22 cellular contexts compared by ENCODE assay signal in the genomic region with DNA sequence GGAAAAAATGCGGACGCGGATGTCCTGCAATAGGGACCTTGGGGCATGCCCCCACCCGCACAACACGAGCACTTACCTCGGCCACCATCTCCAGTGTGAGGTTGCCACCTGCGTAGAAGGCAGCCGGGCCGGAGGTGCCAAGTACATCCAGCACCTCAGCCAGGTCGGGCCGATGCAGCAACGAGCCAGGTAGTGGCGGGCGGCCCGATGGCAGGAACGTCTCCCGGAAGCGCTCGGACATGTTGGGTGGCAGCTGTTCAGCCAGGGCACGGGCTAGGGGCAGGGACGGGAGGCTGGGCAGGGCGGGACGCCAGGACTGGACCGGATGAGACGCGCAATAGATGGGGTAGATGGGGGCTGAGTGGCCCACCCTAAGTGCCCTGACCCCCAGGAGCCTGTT.
"Had no signal": no experiment of that assay in that cellular context is flagged by ENCODE, and none has a peak within 500 bp of the region (broad histone marks: within the 10 kb centered on the region; RNA-seq: fewer than 3 reads in every experiment).

No MANE protein-coding gene starts in this region.

- ATAC-seq: left lobe of liver; naive thymus-derived CD4-positive, alpha-beta T cell; stimulated activated naive B cell treated with anti-CD40 and anti-IgM and Interleukin-4, amounts not matched to agents 10 μg/mL and 1 μg/mL and 100 μg/mL, for 72 hours; upper lobe of right lung had no signal

- H3K27ac ChIP-seq: colonic mucosa, esophagus muscularis mucosa, neural progenitor cell, parathyroid adenoma, sigmoid colon, thoracic aorta, tibial nerve, upper lobe of right lung, vagina had no signal

- H3K4me2 ChIP-seq: neural progenitor cell had no signal

- H3K9me3 ChIP-seq: colonic mucosa, esophagus muscularis mucosa, sigmoid colon, thoracic aorta, tibial nerve, upper lobe of right lung, vagina had no signal

- H3K4me3 ChIP-seq: colonic mucosa, esophagus muscularis mucosa, neural progenitor cell, sigmoid colon, thoracic aorta, tibial nerve, upper lobe of right lung, vagina had no signal

- DNase-seq: colonic mucosa; effector memory CD4-positive, alpha-beta T cell; foreskin melanocyte; hypothalamus; immature natural killer cell; mesenchymal stem cell; midbrain; sigmoid colon; stimulated activated CD4-positive, alpha-beta T cell treated with anti-CD3 and anti-CD28 coated beads, Interleukin-15, amount 100 ng/mL, for 24 hours; stimulated activated CD4-positive, alpha-beta T cell treated with anti-CD3 and anti-CD28 coated beads, Interleukin-2, amount 100 ng/mL, for 48 hours; stimulated activated naive B cell treated with anti-CD40 and anti-IgM and Interleukin-4, amounts not matched to agents 10 μg/mL and 1 μg/mL and 100 μg/mL, for 72 hours; upper lobe of right lung had no signal

- H2AFZ ChIP-seq: neural progenitor cell, parathyroid adenoma had no signal

- H3K9ac ChIP-seq: neural progenitor cell, parathyroid adenoma had no signal

- H3K36me3 ChIP-seq: colonic mucosa, neural progenitor cell had no signal

- FAIRE-seq: endothelial cell of umbilical vein, keratinocyte had no signal

- H3K79me2 ChIP-seq: parathyroid adenoma had no signal

- H3K27me3 ChIP-seq: colonic mucosa, esophagus muscularis mucosa, neural progenitor cell, sigmoid colon, tibial nerve, upper lobe of right lung, vagina had no signal

- H3K4me1 ChIP-seq: colonic mucosa, neural progenitor cell, parathyroid adenoma, tibial nerve, upper lobe of right lung, vagina had no signal
